ENCODE assay signal across 17 cellular contexts in the genomic region with DNA sequence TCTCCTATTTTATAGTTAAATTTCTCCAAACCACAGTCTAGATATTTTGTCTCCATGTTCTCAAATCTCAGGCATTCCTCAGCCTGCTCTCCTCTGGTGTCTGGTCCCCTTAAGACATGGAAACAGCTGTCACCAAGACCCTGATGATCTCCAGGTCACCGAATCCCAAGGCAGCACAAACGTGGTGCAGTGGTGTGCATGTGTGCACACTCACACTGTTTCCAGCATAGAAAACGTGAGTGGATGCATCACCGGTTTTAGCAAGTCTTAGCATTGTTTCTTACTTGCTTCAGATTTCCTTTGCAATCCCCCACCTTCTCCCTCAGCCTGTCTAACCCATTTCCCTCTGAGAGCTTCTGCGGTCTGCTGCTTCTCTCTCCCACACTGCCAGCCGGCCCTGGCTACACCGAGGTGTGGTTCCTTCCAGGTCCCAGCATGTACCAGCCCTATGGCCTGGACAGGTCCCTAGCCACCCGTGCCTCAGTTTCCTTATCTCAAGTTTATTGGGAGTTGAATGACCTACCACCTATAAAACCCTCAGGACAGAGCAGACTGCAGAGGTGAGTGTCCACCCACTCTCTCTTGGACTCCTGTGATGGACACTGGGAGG.
"Had no signal": no experiment of that assay in that cellular context is flagged by ENCODE, and none has a peak within 500 bp of the region (broad histone marks: within the 10 kb centered on the region; RNA-seq: fewer than 3 reads in every experiment).

No MANE protein-coding gene starts in this region.

- H3K4me3 Mint-ChIP-seq: activated CD4-positive, alpha-beta T cell treated with anti-CD3 and anti-CD28 coated beads for 36 hours; activated naive CD4-positive, alpha-beta T cell treated with anti-CD3 and anti-CD28 coated beads, Interleukin-2, amount 10 ng/mL, durations not matched to agents 7 days and 5 days; activated T-helper 1 cell treated with anti-CD3 and anti-CD28 coated beads, Interleukin-12 subunit alpha, Interleukin-12 subunit beta, Interleukin-2, Interleukin-4 antibody, amounts not matched to agents 30 ng/mL and 10 ng/mL and 1 ng/mL, durations not matched to agents 14 hours and 24 hours and 36 hours; naive thymus-derived CD4-positive, alpha-beta T cell had no signal

- ATAC-seq: activated CD4-positive, alpha-beta T cell treated with anti-CD3 and anti-CD28 coated beads for 36 hours; gastroesophageal sphincter; lower lobe of right lung; naive thymus-derived CD4-positive, alpha-beta T cell had no signal

- H3K27ac Mint-ChIP-seq: activated CD4-positive, alpha-beta T cell treated with anti-CD3 and anti-CD28 coated beads for 36 hours; activated naive CD4-positive, alpha-beta T cell treated with anti-CD3 and anti-CD28 coated beads, Interleukin-2, amount 10 ng/mL, durations not matched to agents 7 days and 5 days; activated T-helper 1 cell treated with anti-CD3 and anti-CD28 coated beads, Interleukin-12 subunit alpha, Interleukin-12 subunit beta, Interleukin-2, Interleukin-4 antibody, amounts not matched to agents 30 ng/mL and 10 ng/mL and 1 ng/mL, durations not matched to agents 14 hours and 24 hours and 36 hours; naive thymus-derived CD4-positive, alpha-beta T cell had no signal

- H3K27ac ChIP-seq: adrenal gland, colonic mucosa, gastroesophageal sphincter, hepatocyte, lower lobe of right lung, neutrophil, sigmoid colon, tibial nerve, VCaP had no signal

- H3K4me3 ChIP-seq: adrenal gland, colonic mucosa, gastroesophageal sphincter, hepatocyte, lower lobe of right lung, sigmoid colon, tibial nerve had no signal

- DNase-seq: activated CD4-positive, alpha-beta T cell treated with anti-CD3 and anti-CD28 coated beads for 36 hours; activated naive CD4-positive, alpha-beta T cell treated with anti-CD3 and anti-CD28 coated beads, Interleukin-2, amount 10 ng/mL, durations not matched to agents 7 days and 5 days; colonic mucosa; effector CD4-positive, alpha-beta T cell; kidney glomerular epithelial cell; lower lobe of right lung; naive thymus-derived CD4-positive, alpha-beta T cell; sigmoid colon; stimulated activated CD4-positive, alpha-beta T cell treated with anti-CD3 and anti-CD28 coated beads, Interleukin-4, amount 100 ng/mL, for 4 hours; T-helper 9 cell had no signal

- H3K36me3 ChIP-seq: adrenal gland, colonic mucosa, gastroesophageal sphincter, lower lobe of right lung, neutrophil, sigmoid colon, tibial nerve had no signal

- H3K9me3 ChIP-seq: adrenal gland, colonic mucosa, gastroesophageal sphincter, lower lobe of right lung, neutrophil, sigmoid colon, tibial nerve had no signal

- H3K4me1 Mint-ChIP-seq: activated CD4-positive, alpha-beta T cell treated with anti-CD3 and anti-CD28 coated beads for 36 hours; activated naive CD4-positive, alpha-beta T cell treated with anti-CD3 and anti-CD28 coated beads, Interleukin-2, amount 10 ng/mL, durations not matched to agents 7 days and 5 days had no signal

- H3K9me3 Mint-ChIP-seq: activated naive CD4-positive, alpha-beta T cell treated with anti-CD3 and anti-CD28 coated beads, Interleukin-2, amount 10 ng/mL, durations not matched to agents 7 days and 5 days had no signal

- H3K27me3 ChIP-seq: adrenal gland, colonic mucosa, hepatocyte, sigmoid colon, tibial nerve had no signal

- H3K4me1 ChIP-seq: adrenal gland, colonic mucosa, gastroesophageal sphincter, lower lobe of right lung, sigmoid colon, tibial nerve had no signal

- H3K4me2 ChIP-seq: hepatocyte had no signal
